8 cellular contexts compared by ENCODE assay signal in genomic region chr10:3045471-3046209, GRCh38. TPM values are rescaled to one million over a fixed set of nuclear protein-coding genes. Genes with fewer than 3 reads are reported as not detected.
A peak's percentile ranks its signal among the peaks of the same experiment; 100 is the strongest.
DNase-seq lines count a peak whose midpoint lies in the region; ATAC-seq and TF ChIP-seq lines count a peak whose summit lies in the region.

No MANE protein-coding gene starts in this region.

- no peak overlapping the region for H3K9ac ChIP-seq in endodermal cell (ENCODE audit: extremely low read depth, low read length, poor library complexity, severe bottlenecking)

- H3K27ac Mint-ChIP-seq in endodermal cell (no peak overlapping the region), type B pancreatic cell (no peak overlapping the region)

- H3K27me3 Mint-ChIP-seq in endodermal cell (ENCODE audit: insufficient read depth) (no peaks in the 10 kb centered on the region), type B pancreatic cell (peaks cover 7% of the 10 kb centered on the region)

- ATAC-seq in left lung (peak; percentile 92), HG03565 (IDR thresholded peaks at IDR 0.05; ENCODE audit: unreplicated experiment) (no peak), GM18511 (IDR thresholded peaks at IDR 0.05; ENCODE audit: unreplicated experiment) (no peak)

- no peaks in the 10 kb centered on the region for H3K36me3 Mint-ChIP-seq in endodermal cell (ENCODE audit: low read depth)
- H3K36me3 Mint-ChIP-seq in type B pancreatic cell, result no peaks in the 10 kb centered on the region

- H3K27me3 ChIP-seq in endodermal cell (ENCODE audit: control insufficient read depth, insufficient read depth, low read length, poor library complexity, severe bottlenecking) (no peaks in the 10 kb centered on the region), left lung (no peaks in the 10 kb centered on the region)

- no peaks in the 10 kb centered on the region for H3K36me3 ChIP-seq in endodermal cell (ENCODE audit: control insufficient read depth, insufficient read depth, low read length)
- no peaks in the 10 kb centered on the region for H3K36me3 ChIP-seq in left lung

- no peak overlapping the region for H3K4me3 Mint-ChIP-seq in endodermal cell
- no peak overlapping the region for H3K4me3 Mint-ChIP-seq in type B pancreatic cell

- H3K27ac ChIP-seq in endodermal cell (ENCODE audit: low read depth, low read length), result peak overlapping the region; percentile 64
- H3K27ac ChIP-seq in left lung, result peak overlapping the region; percentile 71 to 72

- peak; percentile 17 for DNase-seq in SIG-M5 treated with dmso at 0.1 percent for 504 hours (lab: John Stamatoyannopoulos, UW; ENCODE audit: unreplicated experiment)
- no peak for DNase-seq in SIG-M5 (lab: John Stamatoyannopoulos, UW)
- peak; percentile 87 for DNase-seq in endodermal cell
- peak; percentile 83 to 89 for DNase-seq in left lung
- DNase-seq in type B pancreatic cell (ENCODE audit: extremely low spot score, unreplicated experiment), result no peak
- no peak for DNase-seq in germinal center (ENCODE audit: low spot score)

- H3K4me1 Mint-ChIP-seq in endodermal cell (peaks cover 7% of the 10 kb centered on the region), type B pancreatic cell (ENCODE audit: unreplicated experiment) (peaks cover 13% of the 10 kb centered on the region)

- TF ChIP-seq CTCF in endodermal cell (conservative IDR thresholded peaks at IDR 0.05) (peak; percentile 61), left lung (IDR thresholded peaks at IDR 0.05) (no peak), type B pancreatic cell (conservative IDR thresholded peaks at IDR 0.05) (peak; percentile 61)

- no peak overlapping the region for H3K4me3 ChIP-seq in endodermal cell (ENCODE audit: low read length)
- no peak overlapping the region for H3K4me3 ChIP-seq in left lung

- H3K9me3 Mint-ChIP-seq in endodermal cell (peaks cover 7% of the 10 kb centered on the region), type B pancreatic cell (no peaks in the 10 kb centered on the region)

- intact Hi-C loops in left lung (cut with DNase I), result no loop called here

- no peaks in the 10 kb centered on the region for H3K4me1 ChIP-seq in endodermal cell (ENCODE audit: control insufficient read depth, insufficient read depth, low read length)
- H3K4me1 ChIP-seq in left lung, result peaks cover 6 to 7% of the 10 kb centered on the region in 2 donors

- H3K9me3 ChIP-seq in endodermal cell (ENCODE audit: control insufficient read depth, low read length), result no peaks in the 10 kb centered on the region
- no peaks in the 10 kb centered on the region for H3K9me3 ChIP-seq in left lung

- WGBS in endodermal cell (ENCODE audit: insufficient coverage in 1 of 2, insufficient read length in 1 of 2), 2 experiments, result 21 to 51% methylated on average over 5 to 11 of the region's 11 CpGs

RNA-seq across cellular contexts. Expression of gene PFKP, which starts 21.7 kb away (rescaled TPM):
- total RNA-seq in endodermal cell (10 to 100 TPM; 58.0 to 82.3 TPM), left lung (10 to 100 TPM; 44.9 to 70.0 TPM), type B pancreatic cell (ENCODE audit: low replicate concordance) (48.8 and 52.0 TPM in 2 replicates)
- polyA plus RNA-seq in endodermal cell (2013, experiment 1 of 2), result 42.3 TPM
- 39.7 TPM for polyA plus RNA-seq in endodermal cell (2013, experiment 2 of 2)

Comparison
In these comparisons a context has a peak if more than half of its experiments do, and no peak if none do; other contexts are left out.
1. DNase-seq: peak in SIG-M5 treated with dmso at 0.1 percent for 504 hours (single experiment), endodermal cell (single experiment) and left lung (2 of 2); none in SIG-M5 (single experiment), type B pancreatic cell (single experiment) and germinal center (single experiment).
2. CTCF ChIP-seq: peak in endodermal cell (single experiment) and type B pancreatic cell (single experiment); none in left lung (0 of 2).